Comparison of ENCODE assay signal across 16 cellular contexts in the genomic region with DNA sequence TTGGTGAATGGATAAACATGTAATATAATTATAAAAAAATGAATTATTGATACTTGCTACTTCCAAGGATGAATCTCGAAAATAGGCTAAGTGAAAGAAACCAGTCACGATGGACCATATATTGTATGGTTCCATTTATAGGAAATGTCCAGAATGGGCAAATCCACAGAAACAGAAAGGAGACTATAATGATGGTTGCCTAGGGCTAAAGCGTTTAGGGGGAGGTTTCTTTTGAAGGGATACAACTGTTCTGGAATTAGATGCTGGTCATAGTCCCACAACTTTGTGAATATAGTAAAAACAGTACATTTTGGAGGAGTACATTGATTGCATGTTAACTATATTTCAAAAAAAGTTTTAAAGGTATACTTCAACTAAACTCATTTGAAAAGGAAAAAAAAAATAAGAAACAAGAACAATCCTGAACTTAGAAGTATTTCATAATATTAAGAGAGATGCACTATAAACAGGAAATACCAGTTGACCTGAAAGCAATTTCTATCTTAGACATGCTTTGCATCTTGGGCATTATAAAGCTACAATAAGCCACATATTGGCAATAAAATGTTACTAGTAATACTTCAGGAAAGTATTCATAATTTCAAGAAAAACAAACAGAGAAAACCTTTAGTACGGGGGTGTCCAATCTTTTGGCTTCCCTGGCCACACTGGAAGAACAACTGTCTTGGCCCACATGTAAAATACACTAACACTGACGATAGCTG.
"Had no signal": no experiment of that assay in that cellular context is flagged by ENCODE, and none has a peak within 500 bp of the region (broad histone marks: within the 10 kb centered on the region; RNA-seq: fewer than 3 reads in every experiment).

No MANE protein-coding gene starts in this region.

- H3K27ac Mint-ChIP-seq: activated CD4-positive, alpha-beta memory T cell treated with anti-CD3 and anti-CD28 coated beads for 36 hours; activated CD8-positive, alpha-beta memory T cell treated with anti-CD3 and anti-CD28 coated beads, Interleukin-2, amount 10 ng/mL, durations not matched to agents 7 days and 5 days; activated naive CD4-positive, alpha-beta T cell treated with anti-CD3 and anti-CD28 coated beads, Interleukin-2, amount 50 U/mL, for 72 hours; brain had no signal

- H3K4me1 Mint-ChIP-seq: neural crest cell had no signal

- H3K4me3 Mint-ChIP-seq: activated CD4-positive, alpha-beta memory T cell treated with anti-CD3 and anti-CD28 coated beads for 36 hours; activated CD4-positive, alpha-beta T cell treated with anti-CD3 and anti-CD28 coated beads for 36 hours; activated CD8-positive, alpha-beta memory T cell treated with anti-CD3 and anti-CD28 coated beads, Interleukin-2, amount 10 ng/mL, durations not matched to agents 7 days and 5 days; activated T-cell treated with anti-CD3 and anti-CD28 coated beads, Interleukin-2, amount 50 U/mL, for 4 hours; brain; neural crest cell had no signal

- H3K27me3 ChIP-seq: spleen had no signal

- H3K4me1 ChIP-seq: spleen had no signal

- DNase-seq: activated CD4-positive, alpha-beta memory T cell treated with anti-CD3 and anti-CD28 coated beads for 36 hours; activated CD4-positive, alpha-beta T cell treated with anti-CD3 and anti-CD28 coated beads for 36 hours; activated CD8-positive, alpha-beta memory T cell treated with anti-CD3 and anti-CD28 coated beads, Interleukin-2, amount 10 ng/mL, durations not matched to agents 7 days and 5 days; activated gamma-delta T cell; activated T-cell treated with anti-CD3 and anti-CD28 coated beads, Interleukin-2, amount 50 U/mL, for 4 hours; amygdala; central memory CD4-positive, alpha-beta T cell; effector CD8-positive, alpha-beta T cell; left colon; midbrain; spleen had no signal

- H3K4me3 ChIP-seq: lung, spleen, thoracic aorta had no signal

- H3K27me3 Mint-ChIP-seq: activated CD4-positive, alpha-beta memory T cell treated with anti-CD3 and anti-CD28 coated beads for 36 hours; activated CD4-positive, alpha-beta T cell treated with anti-CD3 and anti-CD28 coated beads for 36 hours; activated CD8-positive, alpha-beta memory T cell treated with anti-CD3 and anti-CD28 coated beads, Interleukin-2, amount 10 ng/mL, durations not matched to agents 7 days and 5 days; brain had no signal

- H3K9me3 ChIP-seq: spleen, thoracic aorta had no signal

- H3K9me3 Mint-ChIP-seq: activated CD4-positive, alpha-beta memory T cell treated with anti-CD3 and anti-CD28 coated beads for 36 hours; activated naive CD4-positive, alpha-beta T cell treated with anti-CD3 and anti-CD28 coated beads, Interleukin-2, amount 50 U/mL, for 72 hours; activated T-cell treated with anti-CD3 and anti-CD28 coated beads, Interleukin-2, amount 50 U/mL, for 4 hours; brain; neural crest cell had no signal

- H3K27ac ChIP-seq: spleen, thoracic aorta had no signal
